In genomic region chr4:185113340-185113739, GRCh38 we compare ENCODE assay signal across 14 cellular contexts.
"Had no signal": no experiment of that assay in that cellular context is flagged by ENCODE, and none has a peak within 500 bp of the region (broad histone marks: within the 10 kb centered on the region; RNA-seq: fewer than 3 reads in every experiment).

No MANE protein-coding gene starts in this region.

- H3K36me3 ChIP-seq: right lobe of liver had no signal

- H3K27me3 ChIP-seq: right lobe of liver, testis had no signal

- DNase-seq: activated CD4-positive, alpha-beta memory T cell treated with anti-CD3 and anti-CD28 coated beads for 36 hours; activated gamma-delta T cell treated with Interleukin-2 at 50 U/mL for 16 hours; activated naive CD8-positive, alpha-beta T cell treated with anti-CD3 and anti-CD28 coated beads for 36 hours; activated T-cell treated with anti-CD3 and anti-CD28 coated beads, Interleukin-2, amount 50 U/mL, for 48 hours; aorta; effector CD4-positive, alpha-beta T cell; glutamatergic neuron; left colon; natural killer cell; nucleus accumbens; right lobe of liver; stimulated activated CD4-positive, alpha-beta T cell treated with anti-CD3 and anti-CD28 coated beads, Interleukin-2, amount 100 ng/mL, for 24 hours; stimulated activated naive CD4-positive, alpha-beta T cell; testis had no signal

- H3K27ac ChIP-seq: right lobe of liver had no signal

- H3K4me3 ChIP-seq: right lobe of liver, testis had no signal

- ATAC-seq: left colon, natural killer cell, right lobe of liver had no signal

- H3K9me3 ChIP-seq: right lobe of liver, testis had no signal
